27 cellular contexts compared by ENCODE assay signal in the genomic region with DNA sequence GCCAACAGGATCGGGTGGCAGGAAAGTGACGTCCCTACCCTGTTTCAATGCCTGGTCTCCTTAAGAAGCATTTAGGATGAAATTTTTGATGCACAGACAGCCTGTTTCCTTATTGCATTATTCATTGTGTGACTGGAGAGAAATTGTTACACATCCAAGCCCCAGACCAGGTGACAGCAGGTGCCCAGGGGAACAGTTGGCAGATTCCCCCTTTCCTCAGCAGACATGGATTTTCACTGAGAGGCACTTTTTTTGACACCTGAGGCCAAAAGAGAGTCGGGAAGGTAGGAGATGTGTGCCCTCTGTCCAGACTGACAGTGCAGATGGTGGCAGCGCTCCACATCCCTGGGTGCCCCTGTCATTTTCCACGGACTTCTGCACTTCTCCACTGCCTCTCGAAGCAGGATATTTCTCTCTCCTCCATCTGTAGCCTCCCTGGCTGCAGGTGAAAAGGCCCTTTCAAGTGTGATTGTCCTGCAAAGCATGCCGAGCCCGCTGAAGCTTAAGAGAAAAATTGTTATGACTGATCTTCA.
"Had no signal": no experiment of that assay in that cellular context is flagged by ENCODE, and none has a peak within 500 bp of the region (broad histone marks: within the 10 kb centered on the region; RNA-seq: fewer than 3 reads in every experiment).

No MANE protein-coding gene starts in this region.

- H3K27ac Mint-ChIP-seq: activated CD4-positive, alpha-beta memory T cell treated with anti-CD3 and anti-CD28 coated beads for 36 hours; activated CD4-positive, alpha-beta T cell treated with anti-CD3 and anti-CD28 coated beads, Interleukin-2, amount 10 ng/mL, durations not matched to agents 7 days and 5 days; activated naive CD4-positive, alpha-beta T cell treated with anti-CD3 and anti-CD28 coated beads for 36 hours; activated naive CD8-positive, alpha-beta T cell; activated T-helper 17 cell treated with anti-CD3 and anti-CD28 coated beads, Interleukin-2, amount 50 U/mL, for 72 hours; brain; T-cell had no signal

- DNase-seq: activated CD4-positive, alpha-beta memory T cell treated with anti-CD3 and anti-CD28 coated beads for 36 hours; activated CD4-positive, alpha-beta T cell treated with anti-CD3 and anti-CD28 coated beads, Interleukin-2, amount 10 ng/mL, durations not matched to agents 7 days and 5 days; activated CD4-positive, CD25-positive, alpha-beta regulatory T cell; activated gamma-delta T cell; activated naive CD4-positive, alpha-beta T cell treated with anti-CD3 and anti-CD28 coated beads for 36 hours; activated T-cell treated with anti-CD3 and anti-CD28 coated beads for 4 hours; activated T-cell treated with anti-CD3 and anti-CD28 coated beads, Interleukin-2, amount 50 U/mL, for 48 hours; amygdala; MG63; MV-4-11; NCI-H1436; NCI-H187; NCI-H345; NCI-H510A; NCI-H526 treated with DMSO at 0.1 percent for 48 hours; RPMI8226; T-cell; T-helper 2 cell; T1000 had no signal

- H3K36me3 ChIP-seq: MG63 had no signal

- H3K4me1 Mint-ChIP-seq: activated CD4-positive, alpha-beta T cell treated with anti-CD3 and anti-CD28 coated beads, Interleukin-2, amount 10 ng/mL, durations not matched to agents 7 days and 5 days; activated T-helper 17 cell treated with anti-CD3 and anti-CD28 coated beads, Interleukin-2, amount 50 U/mL, for 72 hours; brain; T-cell had no signal

- ATAC-seq: activated T-helper 17 cell treated with anti-CD3 and anti-CD28 coated beads, Interleukin-2, amount 50 U/mL, for 72 hours; Panc1; Right ventricle myocardium inferior; T-cell had no signal

- FAIRE-seq: astrocyte, TTC549 had no signal

- H3K27ac ChIP-seq: SK-N-MC had no signal

- H3K9me3 ChIP-seq: MG63 had no signal

- H3K36me3 Mint-ChIP-seq: activated CD4-positive, alpha-beta memory T cell treated with anti-CD3 and anti-CD28 coated beads for 36 hours; brain; T-cell had no signal

- H3K4me3 Mint-ChIP-seq: activated CD4-positive, alpha-beta memory T cell treated with anti-CD3 and anti-CD28 coated beads for 36 hours; activated CD4-positive, alpha-beta T cell treated with anti-CD3 and anti-CD28 coated beads, Interleukin-2, amount 10 ng/mL, durations not matched to agents 7 days and 5 days; activated naive CD4-positive, alpha-beta T cell treated with anti-CD3 and anti-CD28 coated beads for 36 hours; activated naive CD8-positive, alpha-beta T cell; activated T-helper 17 cell treated with anti-CD3 and anti-CD28 coated beads, Interleukin-2, amount 50 U/mL, for 72 hours; brain; T-cell had no signal

- H3K27me3 ChIP-seq: MG63 had no signal

- H3K9me3 Mint-ChIP-seq: activated CD4-positive, alpha-beta T cell treated with anti-CD3 and anti-CD28 coated beads, Interleukin-2, amount 10 ng/mL, durations not matched to agents 7 days and 5 days; activated naive CD4-positive, alpha-beta T cell treated with anti-CD3 and anti-CD28 coated beads for 36 hours had no signal

- H3K4me3 ChIP-seq: MG63, SK-N-MC had no signal
